ENCODE assay signal across 8 cellular contexts in the genomic region with DNA sequence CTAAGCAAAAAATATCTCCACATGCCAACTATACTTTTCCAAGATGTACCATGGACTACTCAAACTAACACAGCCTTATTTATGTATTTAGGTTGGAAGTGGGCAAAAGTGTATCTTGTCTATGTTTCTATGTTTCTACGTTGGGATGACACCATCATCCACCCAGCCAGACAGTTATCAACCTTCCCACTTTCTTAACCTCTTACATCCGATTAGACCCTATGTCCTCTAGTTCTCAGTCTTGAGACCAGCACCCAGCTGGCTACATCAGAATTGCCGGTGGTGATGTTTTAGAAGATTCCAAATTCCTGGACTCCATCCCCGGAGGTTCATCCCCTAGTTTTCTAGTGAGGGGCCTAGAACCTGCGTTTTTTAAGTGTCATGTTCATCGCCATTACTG. TPM values are rescaled to one million over a fixed set of nuclear protein-coding genes. Genes with fewer than 3 reads are reported as not detected.
A peak's percentile ranks its signal among the peaks of the same experiment; 100 is the strongest.
DNase-seq lines count a peak whose midpoint lies in the region; ATAC-seq and TF ChIP-seq lines count a peak whose summit lies in the region.

No MANE protein-coding gene starts in this region.

- no peaks in the 10 kb centered on the region for H4K20me1 ChIP-seq in BLaER1 treated with 17β-estradiol and CSF1 and Interleukin-3, amounts not matched to agents 10 nM and 100 nM
- H4K20me1 ChIP-seq in Karpas-422 (ENCODE audit: insufficient read depth, low read depth, low read length) (no peaks in the 10 kb centered on the region), mammary epithelial cell (ENCODE audit: insufficient read depth, low read length) (no peaks in the 10 kb centered on the region)

- POLR2A ChIA-PET in naive thymus-derived CD4-positive, alpha-beta T cell (lab: Charles Lee): interaction anchor here (1.2 to 2.8 kb wide), 4 partner anchors 47 to 842 kb away, joined by 3 to 77 read pairs (median 12); a partner anchor contains a TSS

- H3K9ac ChIP-seq in BLaER1 treated with 17β-estradiol and CSF1 and Interleukin-3, amounts not matched to agents 10 nM and 100 nM: peak overlapping the region; percentile 82 to 94 (median 88)
- H3K9ac ChIP-seq in Karpas-422 (ENCODE audit: low read length): peak overlapping the region; percentile 74
- peak overlapping the region; percentile 98 for H3K9ac ChIP-seq in mammary epithelial cell (ENCODE audit: insufficient read depth, low read length)

- peak overlapping the region; percentile 97 to 100 (median 98) for H3K27ac Mint-ChIP-seq in naive thymus-derived CD4-positive, alpha-beta T cell

- dilution Hi-C loops in mammary epithelial cell (cut with HindIII; ENCODE audit: low sequenced_read_pairs): loop anchor here (5.0 kb wide), 1 partner anchor 74 kb away; no protein-coding TSS in a partner anchor

- no peak for ATAC-seq in naive thymus-derived CD4-positive, alpha-beta T cell
- ATAC-seq in HG03521 (IDR thresholded peaks at IDR 0.05; ENCODE audit: unreplicated experiment) (no peak), GM18868 (IDR thresholded peaks at IDR 0.05; ENCODE audit: unreplicated experiment) (no peak)

- CTCF ChIA-PET in mammary epithelial cell (lab: Charles Lee; ENCODE audit: low non-redundant PET): no interaction called here
- CTCF ChIA-PET in naive thymus-derived CD4-positive, alpha-beta T cell (lab: Charles Lee): interaction anchor here (1.3 kb wide), 1 partner anchor 12 kb away, joined by 4 read pairs; no protein-coding TSS in a partner anchor

- peak; percentile 53 for DNase-seq in Karpas-422
- DNase-seq in mammary epithelial cell: no peak
- peak in 1 of 9 donors; percentile 9 for DNase-seq in naive thymus-derived CD4-positive, alpha-beta T cell
- DNase-seq in stimulated activated CD4-positive, alpha-beta T cell treated with anti-CD3 and anti-CD28 coated beads, Interleukin-4, amount 100 ng/mL, for 24 hours: no peak
- no peak for DNase-seq in NCI-H446 treated with DMSO at 0.1 percent for 48 hours (lab: John Stamatoyannopoulos, UW)

- peaks cover 21 to 63% (median 47%) of the 10 kb centered on the region in 7 donors for H3K4me1 Mint-ChIP-seq in naive thymus-derived CD4-positive, alpha-beta T cell

- H3K36me3 ChIP-seq in BLaER1 treated with 17β-estradiol and CSF1 and Interleukin-3, amounts not matched to agents 10 nM and 100 nM: peaks cover 0 to 25% (median 12%) of the 10 kb centered on the region in 11 experiments; a peak in 10 of 22 replicates
- H3K36me3 ChIP-seq in Karpas-422 (ENCODE audit: insufficient read depth, low read length) (peaks cover 9% of the 10 kb centered on the region; the same call in 1 of the 2 replicates), mammary epithelial cell (ENCODE audit: insufficient read depth, low read length) (peaks cover 3% of the 10 kb centered on the region)
- no peaks in the 10 kb centered on the region for H3K36me3 ChIP-seq in naive thymus-derived CD4-positive, alpha-beta T cell (ENCODE audit: control insufficient read depth in 2 of 3, insufficient read depth in 3 of 3, low read length in 3 of 3)

- H3K27me3 Mint-ChIP-seq in naive thymus-derived CD4-positive, alpha-beta T cell: no peaks in the 10 kb centered on the region

- H3K36me3 Mint-ChIP-seq in naive thymus-derived CD4-positive, alpha-beta T cell: peaks cover 0 to 11% (median 2%) of the 10 kb centered on the region in 5 donors

- no peaks in the 10 kb centered on the region for H3K9me3 ChIP-seq in BLaER1 treated with 17β-estradiol and CSF1 and Interleukin-3, amounts not matched to agents 10 nM and 100 nM (replicated peaks in 1 of 11)
- H3K9me3 ChIP-seq in Karpas-422 (ENCODE audit: low read length) (no peaks in the 10 kb centered on the region), mammary epithelial cell (replicated peaks; ENCODE audit: insufficient read depth, low read length) (no peaks in the 10 kb centered on the region)
- no peaks in the 10 kb centered on the region for H3K9me3 ChIP-seq in naive thymus-derived CD4-positive, alpha-beta T cell (ENCODE audit: control insufficient read depth in 2 of 3, low read length in 3 of 3)

- no TSS peak for BruUV-seq in mammary epithelial cell (replicated peaks; lab: Mats Ljungman, UMichigan)

- no peaks in the 10 kb centered on the region for H3K27me3 ChIP-seq in BLaER1 treated with 17β-estradiol and CSF1 and Interleukin-3, amounts not matched to agents 10 nM and 100 nM
- H3K27me3 ChIP-seq in Karpas-422 (ENCODE audit: low read length) (no peaks in the 10 kb centered on the region), mammary epithelial cell (ENCODE audit: insufficient read depth, low read length) (no peaks in the 10 kb centered on the region)
- no peaks in the 10 kb centered on the region for H3K27me3 ChIP-seq in naive thymus-derived CD4-positive, alpha-beta T cell (ENCODE audit: control insufficient read depth in 2 of 2, insufficient read depth in 2 of 2, low read length in 2 of 2)

- peak overlapping the region; percentile 70 to 83 (median 75) for H3K4me3 ChIP-seq in BLaER1 treated with 17β-estradiol and CSF1 and Interleukin-3, amounts not matched to agents 10 nM and 100 nM
- H3K4me3 ChIP-seq in Karpas-422 (ENCODE audit: low read length): peak overlapping the region; percentile 78
- peak overlapping the region; percentile 84 to 91 (median 91) for H3K4me3 ChIP-seq in mammary epithelial cell (replicated peaks in 1 of 3; ENCODE audit: insufficient read depth in 1 of 3, low read depth in 2 of 3, low read length in 3 of 3)
- H3K4me3 ChIP-seq in naive thymus-derived CD4-positive, alpha-beta T cell (ENCODE audit: low read length): peak overlapping the region; percentile 94

- H3K9me2 ChIP-seq in Karpas-422 (replicated peaks; ENCODE audit: insufficient read depth, low read length): no peaks in the 10 kb centered on the region

- in situ Hi-C loops in mammary epithelial cell (cut with MboI; ENCODE audit: low sequenced_read_pairs in 2 of 2): no loop called here

- intact Hi-C loops in mammary epithelial cell (cut with micrococcal nuclease): no loop called here
- intact Hi-C loops in naive thymus-derived CD4-positive, alpha-beta T cell (cut with micrococcal nuclease): loop anchor here (5.0 to 10.0 kb wide), 5 partner anchors 536 to 1446 kb away; a partner anchor contains a TSS

- peaks cover 13 to 33% (median 27%) of the 10 kb centered on the region in 10 experiments for H3K4me1 ChIP-seq in BLaER1 treated with 17β-estradiol and CSF1 and Interleukin-3, amounts not matched to agents 10 nM and 100 nM
- H3K4me1 ChIP-seq in Karpas-422 (ENCODE audit: low read length): peaks cover 36% of the 10 kb centered on the region
- H3K4me1 ChIP-seq in mammary epithelial cell (ENCODE audit: insufficient read depth, low read length): peaks cover 13% of the 10 kb centered on the region
- peaks cover 15 to 18% of the 10 kb centered on the region in 2 donors for H3K4me1 ChIP-seq in naive thymus-derived CD4-positive, alpha-beta T cell (ENCODE audit: control insufficient read depth in 2 of 2, insufficient read depth in 2 of 2, low read length in 2 of 2)

- 8% methylated on average over 4 of the region's 6 CpGs for WGBS in mammary epithelial cell (ENCODE audit: low coverage, missing lambda C conversion rate)

- peak overlapping the region; percentile 87 to 99 (median 96) for H3K4me3 Mint-ChIP-seq in naive thymus-derived CD4-positive, alpha-beta T cell

- H3K79me2 ChIP-seq in Karpas-422 (ENCODE audit: low read length): peaks cover 67% of the 10 kb centered on the region
- H3K79me2 ChIP-seq in mammary epithelial cell (ENCODE audit: insufficient read depth, low read length): peaks cover 52% of the 10 kb centered on the region

- peak overlapping the region; percentile 83 to 96 (median 91) for H3K4me2 ChIP-seq in BLaER1 treated with 17β-estradiol and CSF1 and Interleukin-3, amounts not matched to agents 10 nM and 100 nM
- peak overlapping the region; percentile 92 for H3K4me2 ChIP-seq in Karpas-422 (ENCODE audit: low read depth, low read length, poor library complexity, severe bottlenecking)
- H3K4me2 ChIP-seq in mammary epithelial cell (ENCODE audit: insufficient read depth, low read depth, low read length): peak overlapping the region; percentile 90

- H3K9me3 Mint-ChIP-seq in naive thymus-derived CD4-positive, alpha-beta T cell: peaks cover 0 to 6% (median 0%) of the 10 kb centered on the region in 11 donors

- TF ChIP-seq CTCF in mammary epithelial cell (conservative IDR thresholded peaks at IDR 0.05 in 1 of 2, IDR thresholded peaks at IDR 0.05 in 1 of 2; ENCODE audit: extremely low read depth in 1 of 2, insufficient read depth in 1 of 2, low read depth in 1 of 2, low read length in 2 of 2): no peak

- no peak overlapping the region for H2AFZ ChIP-seq in Karpas-422 (ENCODE audit: low read length)
- peak overlapping the region; percentile 98 for H2AFZ ChIP-seq in mammary epithelial cell (ENCODE audit: low read depth, low read length)

- peak overlapping the region; percentile 72 to 93 (median 89); a peak in 20 of 22 replicates for H3K27ac ChIP-seq in BLaER1 treated with 17β-estradiol and CSF1 and Interleukin-3, amounts not matched to agents 10 nM and 100 nM
- H3K27ac ChIP-seq in Karpas-422 (ENCODE audit: low read length): peak overlapping the region; percentile 89
- H3K27ac ChIP-seq in mammary epithelial cell (ENCODE audit: insufficient read depth, low read depth, low read length): peak overlapping the region; percentile 96
- H3K27ac ChIP-seq in naive thymus-derived CD4-positive, alpha-beta T cell (ENCODE audit: low read depth, low read length): peak overlapping the region; percentile 92

RNA-seq across cellular contexts. Expression of a gene that starts 1.0 kb away (rescaled TPM):
- total RNA-seq in Karpas-422 (2014; rRNA removed; shearing (Covaris generic); ENCODE audit: low replicate concordance): 13.3 and 42.2 TPM in 2 replicates
- total RNA-seq in mammary epithelial cell: 10 to 100 TPM; 11.4 to 18.2 TPM
- 5.0 TPM for polyA plus RNA-seq in mammary epithelial cell
- polyA minus RNA-seq in mammary epithelial cell: 4.7 TPM
- total RNA-seq in naive thymus-derived CD4-positive, alpha-beta T cell: 10 to 100 TPM; 10.2 to 24.7 (median 15.8) TPM
- polyA plus RNA-seq in naive thymus-derived CD4-positive, alpha-beta T cell: 10 to 100 TPM; 10.8 to 26.8 TPM

RNA-seq across cellular contexts. Expression of a gene that starts 47.1 kb away (rescaled TPM):
- total RNA-seq in Karpas-422 (2014; rRNA removed; shearing (Covaris generic); ENCODE audit: low replicate concordance): 34.1 and 44.9 TPM in 2 replicates
- 10 to 100 TPM; 20.0 to 28.4 TPM for total RNA-seq in mammary epithelial cell
- 12.4 TPM for polyA plus RNA-seq in mammary epithelial cell
- 21.0 TPM for polyA minus RNA-seq in mammary epithelial cell
- 10 to 100 TPM in 3 of 5 experiments, 1 to 10 TPM in 2; 7.7 to 30.7 (median 15.3) TPM for total RNA-seq in naive thymus-derived CD4-positive, alpha-beta T cell
- 10 to 100 TPM; 10.4 to 16.5 TPM for polyA plus RNA-seq in naive thymus-derived CD4-positive, alpha-beta T cell

RNA-seq across cellular contexts. Expression of a gene that starts 47.7 kb away (rescaled TPM):
- total RNA-seq in Karpas-422 (2014; rRNA removed; shearing (Covaris generic); ENCODE audit: low replicate concordance): 81.8 and 155 TPM in 2 replicates
- total RNA-seq in mammary epithelial cell: 100 to 1,000 TPM in 1 of 2 donors, 10 to 100 TPM in 1; 37.0 to 139 TPM
- polyA plus RNA-seq in mammary epithelial cell: 144 TPM
- polyA minus RNA-seq in mammary epithelial cell: 154 TPM
- 100 to 1,000 TPM in 1 of 5 experiments, 10 to 100 TPM in 4; 25.5 to 157 (median 26.8) TPM for total RNA-seq in naive thymus-derived CD4-positive, alpha-beta T cell
- polyA plus RNA-seq in naive thymus-derived CD4-positive, alpha-beta T cell: 10 to 100 TPM; 36.8 to 48.0 TPM
